Comparison of ENCODE assay signal across 17 cellular contexts in genomic region chr12:7066596-7066995, GRCh38. TPM values are rescaled to one million over a fixed set of nuclear protein-coding genes. Genes with fewer than 3 reads are reported as not detected.
DNase-seq lines count a peak whose midpoint lies in the region; FAIRE-seq and TF ChIP-seq lines count a peak whose summit lies in the region.
"Had no signal": no experiment of that assay in that cellular context is flagged by ENCODE, and none has a peak within 500 bp of the region (broad histone marks: within the 10 kb centered on the region; RNA-seq: fewer than 3 reads in every experiment).

No MANE protein-coding gene starts in this region.

- H3K27me3 Mint-ChIP-seq in MCF 10A (ENCODE audit: insufficient read depth, unreplicated experiment): no peaks in the 10 kb centered on the region

- H3K9me3 Mint-ChIP-seq in MCF 10A (ENCODE audit: unreplicated experiment): no peaks in the 10 kb centered on the region
- H3K9me3 Mint-ChIP-seq: CD8-positive, alpha-beta T cell had no signal

- no peak overlapping the region for H2AFZ ChIP-seq in keratinocyte (ENCODE audit: control insufficient read depth, low read length)

- DNase-seq in HTR-8/SVneo (ENCODE audit: insufficient read length, low spot score): no peak
- DNase-seq in keratinocyte (ENCODE audit: low read depth, low spot score): no peak
- no peak for DNase-seq in MG63
- no peak for DNase-seq in NCI-H345 treated with DMSO at 0.1 percent for 48 hours (lab: John Stamatoyannopoulos, UW; ENCODE audit: unreplicated experiment)
- DNase-seq in MCF 10A (ENCODE audit: unreplicated experiment): no peak
- DNase-seq: Calu3; CD8-positive, alpha-beta T cell; DMS79 treated with DMSO at 0.1 percent for 48 hours; GF-D8; HCEC 1CT; IMR-90 had no signal

- no peak overlapping the region for H3K27ac Mint-ChIP-seq in MCF 10A (ENCODE audit: low read depth, unreplicated experiment)
- H3K27ac Mint-ChIP-seq: B cell; CD8-positive, alpha-beta T cell had no signal

- CTCF ChIA-PET in MCF 10A (lab: Yijun Ruan, JAX): interaction anchor here (0.5 to 1.7 kb wide), 6 partner anchors 13 to 81 kb away, joined by 3 to 9 read pairs (median 4); no protein-coding TSS in a partner anchor

- dilution Hi-C loops in keratinocyte (cut with MboI; ENCODE audit: extremely low pct_ligation_motif_present, low sequenced_read_pairs): no loop called here

- H3K79me2 ChIP-seq in keratinocyte (ENCODE audit: control insufficient read depth, insufficient read depth, low read length): no peaks in the 10 kb centered on the region

- peaks cover 0 to 11% of the 10 kb centered on the region in 2 donors for H3K4me1 ChIP-seq in esophagus (ENCODE audit: control insufficient read depth in 2 of 2, insufficient read depth in 2 of 2, low read length in 1 of 2)
- H3K4me1 ChIP-seq in keratinocyte (ENCODE audit: control insufficient read depth, extremely low read depth, insufficient read depth, low read length): peaks cover 24% of the 10 kb centered on the region
- no peaks in the 10 kb centered on the region for H3K4me1 ChIP-seq in thymus (ENCODE audit: control insufficient read depth, insufficient read depth, low read length)

- no peak overlapping the region for H3K9ac ChIP-seq in keratinocyte (ENCODE audit: control insufficient read depth, extremely low read depth, insufficient read depth, low read length)
- H3K9ac ChIP-seq: BLaER1 treated with 17β-estradiol and CSF1 and Interleukin-3, amounts not matched to agents 10 nM and 100 nM had no signal

- FAIRE-seq in HTR-8/SVneo (lab: Jason Lieb, UNC): peak; percentile 80
- peak; percentile 83 for FAIRE-seq in keratinocyte (lab: Jason Lieb, UNC)
- FAIRE-seq: GM19239, H54 had no signal

- H3K9me1 ChIP-seq in keratinocyte (ENCODE audit: control insufficient read depth, extremely low read depth, insufficient read depth, low read length): peaks cover 2% of the 10 kb centered on the region

- POLR2A ChIA-PET in MCF 10A (lab: Yijun Ruan, JAX): interaction anchor here (1.0 to 3.0 kb wide), 3 partner anchors 13 to 42 kb away, joined by 3 to 21 read pairs (median 6); partner anchors contain the start of gene C1RL

- no peaks in the 10 kb centered on the region for H3K27me3 ChIP-seq in esophagus (ENCODE audit: control insufficient read depth in 1 of 2, insufficient read depth in 2 of 2, low read length in 2 of 2)
- H3K27me3 ChIP-seq in keratinocyte (ENCODE audit: control insufficient read depth, extremely low read depth, insufficient read depth, low read length): no peaks in the 10 kb centered on the region
- no peaks in the 10 kb centered on the region for H3K27me3 ChIP-seq in thymus (ENCODE audit: control insufficient read depth, insufficient read depth)
- H3K27me3 ChIP-seq in MG63: no peaks in the 10 kb centered on the region
- H3K27me3 ChIP-seq: BLaER1 treated with 17β-estradiol and CSF1 and Interleukin-3, amounts not matched to agents 10 nM and 100 nM had no signal

- H3K4me3 ChIP-seq in esophagus (ENCODE audit: low read depth in 1 of 2, low read length in 2 of 2) (no peak overlapping the region), keratinocyte (ENCODE audit: control insufficient read depth in 2 of 3, extremely low read depth in 1 of 3, insufficient read depth in 2 of 3, low read depth in 1 of 3, low read length in 3 of 3) (no peak overlapping the region), thymus (ENCODE audit: low read length) (no peak overlapping the region), MG63 (no peak overlapping the region)
- H3K4me3 ChIP-seq: BLaER1 treated with 17β-estradiol and CSF1 and Interleukin-3, amounts not matched to agents 10 nM and 100 nM had no signal

- no peaks in the 10 kb centered on the region for H3K9me3 ChIP-seq in esophagus (ENCODE audit: control insufficient read depth in 2 of 2, insufficient read depth in 1 of 2, low read depth in 1 of 2, low read length in 1 of 2)
- no peaks in the 10 kb centered on the region for H3K9me3 ChIP-seq in keratinocyte (ENCODE audit: control insufficient read depth, low read depth, low read length)
- H3K9me3 ChIP-seq in thymus (ENCODE audit: control insufficient read depth): no peaks in the 10 kb centered on the region
- no peaks in the 10 kb centered on the region for H3K9me3 ChIP-seq in MG63
- H3K9me3 ChIP-seq: BLaER1 treated with 17β-estradiol and CSF1 and Interleukin-3, amounts not matched to agents 10 nM and 100 nM had no signal

- 49 to 63% methylated on average over 2 of the region's 2 CpGs for WGBS in esophagus, 2 donors
- WGBS in thymus: 95% methylated on average over 2 of the region's 2 CpGs

- H3K27ac ChIP-seq in esophagus (ENCODE audit: low read depth in 2 of 2, low read length in 1 of 2): peak overlapping the region; percentile 40 to 70
- no peak overlapping the region for H3K27ac ChIP-seq in keratinocyte (ENCODE audit: control insufficient read depth, insufficient read depth, low read length)
- peak overlapping the region; percentile 36 for H3K27ac ChIP-seq in thymus (ENCODE audit: low read depth)
- H3K27ac ChIP-seq: BLaER1 treated with 17β-estradiol and CSF1 and Interleukin-3, amounts not matched to agents 10 nM and 100 nM had no signal

- intact Hi-C loops in MCF 10A (cut with micrococcal nuclease): no loop called here

- peak overlapping the region; percentile 9 for H3K4me2 ChIP-seq in keratinocyte (ENCODE audit: control insufficient read depth, extremely low read depth, insufficient read depth, low read depth, low read length)
- H3K4me2 ChIP-seq: BLaER1 treated with 17β-estradiol and CSF1 and Interleukin-3, amounts not matched to agents 10 nM and 100 nM had no signal

- H3K36me3 ChIP-seq in esophagus (ENCODE audit: control insufficient read depth in 2 of 2, insufficient read depth in 2 of 2, low read length in 1 of 2) (no peaks in the 10 kb centered on the region), keratinocyte (ENCODE audit: control insufficient read depth in 2 of 2, extremely low read depth in 1 of 2, insufficient read depth in 2 of 2, low read length in 2 of 2) (no peaks in the 10 kb centered on the region), thymus (ENCODE audit: control insufficient read depth, insufficient read depth) (no peaks in the 10 kb centered on the region), MG63 (peaks cover 2% of the 10 kb centered on the region; the same call in 1 of the 2 replicates)
- H3K36me3 ChIP-seq: BLaER1 treated with 17β-estradiol and CSF1 and Interleukin-3, amounts not matched to agents 10 nM and 100 nM had no signal

- H3K36me3 Mint-ChIP-seq in MCF 10A (ENCODE audit: insufficient read depth, unreplicated experiment): peaks cover 7% of the 10 kb centered on the region
- H3K36me3 Mint-ChIP-seq: CD8-positive, alpha-beta T cell had no signal

- no peaks in the 10 kb centered on the region for H4K20me1 ChIP-seq in keratinocyte (ENCODE audit: control insufficient read depth, extremely low read depth, insufficient read depth, low read length)
- H4K20me1 ChIP-seq: BLaER1 treated with 17β-estradiol and CSF1 and Interleukin-3, amounts not matched to agents 10 nM and 100 nM had no signal

- no peak overlapping the region for H3K4me3 Mint-ChIP-seq in MCF 10A (ENCODE audit: unreplicated experiment)
- H3K4me3 Mint-ChIP-seq: B cell; CD8-positive, alpha-beta T cell had no signal

- BruUV-seq in MCF 10A (replicated peaks; lab: Mats Ljungman, UMichigan): no TSS peak

- TF ChIP-seq CTCF in keratinocyte (optimal IDR thresholded peaks at IDR 0.05 in 1 of 3, IDR thresholded peaks at IDR 0.05 in 1 of 3, conservative IDR thresholded peaks at IDR 0.05 in 1 of 3; ENCODE audit: extremely low read depth in 1 of 3, insufficient read depth in 2 of 3, low read length in 3 of 3): no peak
- TF ChIP-seq CTCF in MCF 10A (IDR thresholded peaks at IDR 0.05; ENCODE audit: unreplicated experiment): no peak

- peaks cover 9% of the 10 kb centered on the region for H3K4me1 Mint-ChIP-seq in MCF 10A (ENCODE audit: insufficient read depth, unreplicated experiment)
- H3K4me1 Mint-ChIP-seq: B cell had no signal

RNA-seq across cellular contexts. Expression of gene C1S, which starts 6.1 kb away (rescaled TPM):
- polyA plus RNA-seq in esophagus: 10 to 100 TPM; 26.6 to 80.5 TPM
- 1.9 to 6.0 TPM (median 2.6 TPM) in 3 replicates for polyA plus RNA-seq in keratinocyte
- 1.1 TPM for polyA plus RNA-seq in keratinocyte (2011; ENCODE audit: low read depth)
- polyA plus RNA-seq in keratinocyte (2011; cell fraction: cytosol; rRNA removed): 0.62 and 0.90 TPM in 2 replicates
- polyA plus RNA-seq in keratinocyte (2011; cell fraction: nucleus; rRNA removed): 6.7 and 6.9 TPM in 2 replicates
- 1.3 and 2.4 TPM in 2 replicates for polyA plus RNA-seq in keratinocyte (2012; ENCODE audit: low replicate concordance)
- polyA minus RNA-seq in keratinocyte: 1.1 to 4.4 TPM (median 3.7 TPM) in 3 replicates
- polyA minus RNA-seq in keratinocyte (2011; cell fraction: cytosol; rRNA and poly(A)+ RNA removed): 3.3 TPM
- polyA minus RNA-seq in keratinocyte (2011; cell fraction: nucleus; rRNA and poly(A)+ RNA removed): 4.6 and 6.1 TPM in 2 replicates
- 196 TPM for polyA plus RNA-seq in thymus
- total RNA-seq in MG63 (2014; rRNA removed; shearing (Covaris generic); ENCODE audit: low replicate concordance): 21.2 and 32.6 TPM in 2 replicates
- 6.0 and 11.5 TPM in 2 replicates for total RNA-seq in MCF 10A (2022)

RNA-seq across cellular contexts. Expression of gene C1R, which starts 25.6 kb away (rescaled TPM):
- polyA plus RNA-seq in esophagus: 10 to 100 TPM; 30.8 to 99.4 TPM
- polyA plus RNA-seq in keratinocyte: 2.8 to 8.0 TPM (median 3.2 TPM) in 3 replicates
- 0.52 TPM for polyA plus RNA-seq in keratinocyte (2011; ENCODE audit: low read depth)
- polyA plus RNA-seq in keratinocyte (2011; cell fraction: cytosol; rRNA removed): 1.3 and 1.7 TPM in 2 replicates
- 3.8 and 4.6 TPM in 2 replicates for polyA plus RNA-seq in keratinocyte (2011; cell fraction: nucleus; rRNA removed)
- 0.85 and 2.5 TPM in 2 replicates for polyA plus RNA-seq in keratinocyte (2012; ENCODE audit: low replicate concordance)
- 1.8 to 11.9 TPM (median 5.3 TPM) in 3 replicates for polyA minus RNA-seq in keratinocyte
- 1.5 TPM for polyA minus RNA-seq in keratinocyte (2011; cell fraction: cytosol; rRNA and poly(A)+ RNA removed)
- polyA minus RNA-seq in keratinocyte (2011; cell fraction: nucleus; rRNA and poly(A)+ RNA removed): 2.6 and 4.3 TPM in 2 replicates
- 149 TPM for polyA plus RNA-seq in thymus
- 45.9 and 50.9 TPM in 2 replicates for total RNA-seq in MG63 (2014; rRNA removed; shearing (Covaris generic); ENCODE audit: low replicate concordance)
- 13.1 and 16.7 TPM in 2 replicates for total RNA-seq in MCF 10A (2022)

RNA-seq across cellular contexts. Expression of gene C1RL, which starts 42.4 kb away (rescaled TPM):
- 10 to 100 TPM; 14.7 to 18.0 TPM for polyA plus RNA-seq in esophagus
- polyA plus RNA-seq in keratinocyte: 8.5 to 13.5 TPM (median 9.3 TPM) in 3 replicates
- polyA plus RNA-seq in keratinocyte (2011; ENCODE audit: low read depth): 3.0 TPM
- polyA plus RNA-seq in keratinocyte (2011; cell fraction: cytosol; rRNA removed): 7.5 and 8.4 TPM in 2 replicates
- 24.4 and 33.2 TPM in 2 replicates for polyA plus RNA-seq in keratinocyte (2011; cell fraction: nucleus; rRNA removed)
- polyA plus RNA-seq in keratinocyte (2012; ENCODE audit: low replicate concordance): 8.3 and 9.9 TPM in 2 replicates
- 14.8 to 24.6 TPM (median 21.7 TPM) in 3 replicates for polyA minus RNA-seq in keratinocyte
- 17.8 TPM for polyA minus RNA-seq in keratinocyte (2011; cell fraction: cytosol; rRNA and poly(A)+ RNA removed)
- 17.9 and 28.6 TPM in 2 replicates for polyA minus RNA-seq in keratinocyte (2011; cell fraction: nucleus; rRNA and poly(A)+ RNA removed)
- polyA plus RNA-seq in thymus: 54.8 TPM
- total RNA-seq in MG63 (2014; rRNA removed; shearing (Covaris generic); ENCODE audit: low replicate concordance): 0.32 and 3.7 TPM in 2 replicates
- 49.8 and 55.7 TPM in 2 replicates for total RNA-seq in MCF 10A (2022)

RNA-seq across cellular contexts. Expression of gene LPCAT3, which starts 48.3 kb away (rescaled TPM):
- polyA plus RNA-seq in esophagus (10 to 100 TPM; 15.7 to 27.0 TPM), keratinocyte (51.0 to 69.1 TPM (median 52.0 TPM) in 3 replicates), thymus (28.2 TPM)
- polyA plus RNA-seq in keratinocyte (2011; ENCODE audit: low read depth): 9.8 TPM
- polyA plus RNA-seq in keratinocyte (2011; cell fraction: cytosol; rRNA removed): 25.7 and 31.1 TPM in 2 replicates
- 72.8 and 75.6 TPM in 2 replicates for polyA plus RNA-seq in keratinocyte (2011; cell fraction: nucleus; rRNA removed)
- polyA plus RNA-seq in keratinocyte (2012; ENCODE audit: low replicate concordance): 23.5 and 30.6 TPM in 2 replicates
- polyA minus RNA-seq in keratinocyte: 34.8 to 57.9 TPM (median 57.1 TPM) in 3 replicates
- 28.6 TPM for polyA minus RNA-seq in keratinocyte (2011; cell fraction: cytosol; rRNA and poly(A)+ RNA removed)
- polyA minus RNA-seq in keratinocyte (2011; cell fraction: nucleus; rRNA and poly(A)+ RNA removed): 37.1 and 47.5 TPM in 2 replicates
- total RNA-seq in MG63 (2014; rRNA removed; shearing (Covaris generic); ENCODE audit: low replicate concordance): 7.8 and 14.3 TPM in 2 replicates
- 14.4 and 15.4 TPM in 2 replicates for total RNA-seq in MCF 10A (2022)
